Comparison of ENCODE assay signal across 35 cellular contexts in the genomic region with DNA sequence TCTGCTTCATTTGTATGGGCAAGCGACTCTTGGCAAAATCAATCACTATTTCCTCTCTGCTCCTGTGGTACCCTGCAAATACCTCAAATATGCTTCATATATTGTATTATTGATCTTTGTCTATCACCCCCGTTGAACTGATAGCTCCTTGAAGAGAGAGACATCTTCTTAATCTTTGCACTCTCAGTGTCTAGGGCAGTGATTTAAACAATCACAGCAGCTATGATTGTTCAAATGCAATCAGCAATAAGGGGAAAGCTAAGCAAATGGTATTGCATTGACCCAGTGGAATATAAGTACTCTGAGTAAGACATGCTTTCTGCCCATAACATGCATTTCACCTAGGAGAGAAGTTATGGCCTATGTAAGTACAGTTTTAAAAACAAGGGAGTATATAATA.
"Had no signal": no experiment of that assay in that cellular context is flagged by ENCODE, and none has a peak within 500 bp of the region (broad histone marks: within the 10 kb centered on the region; RNA-seq: fewer than 3 reads in every experiment).

No MANE protein-coding gene starts in this region.

- H3K36me3 Mint-ChIP-seq: activated naive CD4-positive, alpha-beta T cell treated with anti-CD3 and anti-CD28 coated beads, Interleukin-2, amount 50 U/mL, for 72 hours had no signal

- H3K27ac Mint-ChIP-seq: activated B cell treated with CpG ODN at 0.5 μM for 24 hours; activated CD4-positive, alpha-beta memory T cell treated with anti-CD3 and anti-CD28 coated beads for 36 hours; activated CD4-positive, alpha-beta T cell treated with anti-CD3 and anti-CD28 coated beads, Interleukin-2, amount 10 ng/mL, durations not matched to agents 24 days and 14 days; activated CD8-positive, alpha-beta T cell treated with anti-CD3 and anti-CD28 coated beads for 36 hours; activated naive CD4-positive, alpha-beta T cell treated with anti-CD3 and anti-CD28 coated beads for 36 hours; activated naive CD4-positive, alpha-beta T cell treated with anti-CD3 and anti-CD28 coated beads, Interleukin-2, amount 50 U/mL, for 72 hours; activated naive CD8-positive, alpha-beta T cell treated with anti-CD3 and anti-CD28 coated beads for 36 hours; activated T-cell treated with anti-CD3 and anti-CD28 coated beads, Interleukin-2, amount 50 U/mL, for 72 hours; activated T-helper 1 cell treated with anti-CD3 and anti-CD28 coated beads, Interleukin-12 subunit alpha, Interleukin-12 subunit beta, Interleukin-2, Interleukin-4 antibody, amounts not matched to agents 30 ng/mL and 10 ng/mL and 1 ng/mL, durations not matched to agents 14 hours and 24 hours and 36 hours; activated T-helper 17 cell treated with anti-CD3 and anti-CD28 coated beads, Interleukin-2, amount 50 U/mL, for 72 hours; T-helper 1 cell treated with Interleukin-12 subunit alpha and Interleukin-12 subunit beta and Interleukin-4 antibody, amounts not matched to agents 30 μg/mL and 1 μg/mL, for 36 hours; T-helper 2 cell treated with Interferon-gamma antibody and Interleukin-4, amounts not matched to agents 5 μg/mL and 100 μg/mL, for 36 hours had no signal

- ATAC-seq: activated CD8-positive, alpha-beta T cell treated with anti-CD3 and anti-CD28 coated beads for 36 hours; activated T-cell treated with anti-CD3 and anti-CD28 coated beads, Interleukin-2, amount 50 U/mL, for 4 hours; activated T-cell treated with anti-CD3 and anti-CD28 coated beads, Interleukin-2, amount 50 U/mL, for 72 hours; body of pancreas had no signal

- H3K27me3 Mint-ChIP-seq: activated B cell treated with CpG ODN at 0.5 μM for 24 hours; activated CD4-positive, alpha-beta memory T cell treated with anti-CD3 and anti-CD28 coated beads for 36 hours; activated CD4-positive, alpha-beta T cell treated with anti-CD3 and anti-CD28 coated beads, Interleukin-2, amount 10 ng/mL, durations not matched to agents 24 days and 14 days; activated CD8-positive, alpha-beta T cell treated with anti-CD3 and anti-CD28 coated beads for 36 hours; activated naive CD8-positive, alpha-beta T cell treated with anti-CD3 and anti-CD28 coated beads for 36 hours; activated T-helper 17 cell treated with anti-CD3 and anti-CD28 coated beads, Interleukin-2, amount 50 U/mL, for 72 hours had no signal

- DNase-seq: activated B cell treated with CpG ODN at 0.5 μM for 24 hours; activated CD4-positive, alpha-beta memory T cell treated with anti-CD3 and anti-CD28 coated beads for 36 hours; activated CD4-positive, alpha-beta T cell treated with anti-CD3 and anti-CD28 coated beads for 4 hours; activated CD4-positive, alpha-beta T cell treated with anti-CD3 and anti-CD28 coated beads, Interleukin-2, amount 10 ng/mL, durations not matched to agents 24 days and 14 days; activated CD4-positive, alpha-beta T cell treated with anti-CD3 and anti-CD28 coated beads, Interleukin-2, amount 50 U/mL, for 1 hour; activated CD4-positive, alpha-beta T cell treated with anti-CD3 and anti-CD28 coated beads, Interleukin-2, amount 50 U/mL, for 4 hours; activated CD4-positive, CD25-positive, alpha-beta regulatory T cell treated with anti-CD3 and anti-CD28 coated beads, Interleukin-2, amount 50 U/mL, for 72 hours; activated CD8-positive, alpha-beta memory T cell treated with anti-CD3 and anti-CD28 coated beads, Interleukin-2, amount 50 U/mL, for 4 hours; activated CD8-positive, alpha-beta T cell treated with anti-CD3 and anti-CD28 coated beads for 36 hours; activated effector memory CD4-positive, alpha-beta T cell treated with anti-CD3 and anti-CD28 coated beads, Interleukin-2, amount 50 U/mL, for 16 hours; activated gamma-delta T cell treated with Interleukin-2 at 50 U/mL for 16 hours; activated naive CD4-positive, alpha-beta T cell; activated naive CD4-positive, alpha-beta T cell treated with anti-CD3 and anti-CD28 coated beads for 36 hours; activated naive CD4-positive, alpha-beta T cell treated with anti-CD3 and anti-CD28 coated beads, Interleukin-2, amount 50 U/mL, for 16 hours; activated naive CD8-positive, alpha-beta T cell treated with anti-CD3 and anti-CD28 coated beads for 36 hours; activated T-cell treated with anti-CD3 and anti-CD28 coated beads for 4 hours; activated T-cell treated with anti-CD3 and anti-CD28 coated beads, Interleukin-2, amount 50 U/mL, for 1 hour; activated T-cell treated with anti-CD3 and anti-CD28 coated beads, Interleukin-2, amount 50 U/mL, for 4 hours; activated T-cell treated with anti-CD3 and anti-CD28 coated beads, Interleukin-2, amount 50 U/mL, for 72 hours; amniotic stem cell; aorta; body of pancreas; brain microvascular endothelial cell; central memory CD4-positive, alpha-beta T cell; T-helper 1 cell; T-helper 2 cell; T-helper 9 cell had no signal

- H3K4me1 Mint-ChIP-seq: activated CD4-positive, alpha-beta T cell treated with anti-CD3 and anti-CD28 coated beads, Interleukin-2, amount 10 ng/mL, durations not matched to agents 24 days and 14 days; activated T-helper 17 cell treated with anti-CD3 and anti-CD28 coated beads, Interleukin-2, amount 50 U/mL, for 72 hours had no signal

- H3K9me3 Mint-ChIP-seq: activated CD4-positive, alpha-beta memory T cell treated with anti-CD3 and anti-CD28 coated beads for 36 hours; activated CD4-positive, alpha-beta T cell treated with anti-CD3 and anti-CD28 coated beads, Interleukin-2, amount 10 ng/mL, durations not matched to agents 24 days and 14 days; activated CD8-positive, alpha-beta T cell treated with anti-CD3 and anti-CD28 coated beads for 36 hours; activated naive CD4-positive, alpha-beta T cell treated with anti-CD3 and anti-CD28 coated beads for 36 hours; activated naive CD8-positive, alpha-beta T cell treated with anti-CD3 and anti-CD28 coated beads for 36 hours; activated T-cell treated with anti-CD3 and anti-CD28 coated beads, Interleukin-2, amount 50 U/mL, for 4 hours; activated T-cell treated with anti-CD3 and anti-CD28 coated beads, Interleukin-2, amount 50 U/mL, for 72 hours; activated T-helper 1 cell treated with anti-CD3 and anti-CD28 coated beads, Interleukin-12 subunit alpha, Interleukin-12 subunit beta, Interleukin-2, Interleukin-4 antibody, amounts not matched to agents 30 ng/mL and 10 ng/mL and 1 ng/mL, durations not matched to agents 14 hours and 24 hours and 36 hours; activated T-helper 17 cell treated with anti-CD3 and anti-CD28 coated beads, Interleukin-2, amount 50 U/mL, for 72 hours; T-helper 1 cell treated with Interleukin-12 subunit alpha and Interleukin-12 subunit beta and Interleukin-4 antibody, amounts not matched to agents 30 μg/mL and 1 μg/mL, for 36 hours; T-helper 2 cell treated with Interferon-gamma antibody and Interleukin-4, amounts not matched to agents 5 μg/mL and 100 μg/mL, for 36 hours had no signal

- H3K4me3 Mint-ChIP-seq: activated B cell treated with CpG ODN at 0.5 μM for 24 hours; activated CD4-positive, alpha-beta memory T cell treated with anti-CD3 and anti-CD28 coated beads for 36 hours; activated CD4-positive, alpha-beta T cell treated with anti-CD3 and anti-CD28 coated beads, Interleukin-2, amount 10 ng/mL, durations not matched to agents 24 days and 14 days; activated CD8-positive, alpha-beta T cell treated with anti-CD3 and anti-CD28 coated beads for 36 hours; activated naive CD4-positive, alpha-beta T cell treated with anti-CD3 and anti-CD28 coated beads for 36 hours; activated naive CD8-positive, alpha-beta T cell treated with anti-CD3 and anti-CD28 coated beads for 36 hours; activated T-cell treated with anti-CD3 and anti-CD28 coated beads, Interleukin-2, amount 50 U/mL, for 4 hours; activated T-cell treated with anti-CD3 and anti-CD28 coated beads, Interleukin-2, amount 50 U/mL, for 72 hours; activated T-helper 1 cell treated with anti-CD3 and anti-CD28 coated beads, Interleukin-12 subunit alpha, Interleukin-12 subunit beta, Interleukin-2, Interleukin-4 antibody, amounts not matched to agents 30 ng/mL and 10 ng/mL and 1 ng/mL, durations not matched to agents 14 hours and 24 hours and 36 hours; activated T-helper 17 cell treated with anti-CD3 and anti-CD28 coated beads, Interleukin-2, amount 50 U/mL, for 72 hours; T-helper 1 cell treated with Interleukin-12 subunit alpha and Interleukin-12 subunit beta and Interleukin-4 antibody, amounts not matched to agents 30 μg/mL and 1 μg/mL, for 36 hours; T-helper 2 cell treated with Interferon-gamma antibody and Interleukin-4, amounts not matched to agents 5 μg/mL and 100 μg/mL, for 36 hours had no signal

- H3K27ac ChIP-seq: adrenal gland, body of pancreas, brain microvascular endothelial cell, breast epithelium, VCaP had no signal
